Comparison of ENCODE assay signal across 9 cellular contexts in genomic region chr4:26475716-26476115, GRCh38. TPM values are rescaled to one million over a fixed set of nuclear protein-coding genes. Genes with fewer than 3 reads are reported as not detected.
"Had no signal": no experiment of that assay in that cellular context is flagged by ENCODE, and none has a peak within 500 bp of the region (broad histone marks: within the 10 kb centered on the region; RNA-seq: fewer than 3 reads in every experiment).

No MANE protein-coding gene starts in this region.

- DNase-seq: IMR-90, KBM-7, KG1 had no signal

- H3K27ac ChIP-seq: HL-60, KMS-11 had no signal

- H3K9ac ChIP-seq: KMS-11 had no signal

- H3K4me3 ChIP-seq: K562 had no signal

- H3K4me2 ChIP-seq: KMS-11 had no signal

- ATAC-seq: HepG2, K562 had no signal

RNA-seq across cellular contexts. Expression of gene CCKAR, which starts 14.6 kb away (rescaled TPM):
- total RNA-seq: HepG2, HT-29, HT1080, IMR-90, K562 had no signal
